In genomic region chr15:78930577-78931388, GRCh38 we compare ENCODE assay signal across 11 cellular contexts. TPM values are rescaled to one million over a fixed set of nuclear protein-coding genes. Genes with fewer than 3 reads are reported as not detected.
DNase-seq lines count a peak whose midpoint lies in the region; ATAC-seq and TF ChIP-seq lines count a peak whose summit lies in the region.
"Had no signal": no experiment of that assay in that cellular context is flagged by ENCODE, and none has a peak within 500 bp of the region (broad histone marks: within the 10 kb centered on the region; RNA-seq: fewer than 3 reads in every experiment).

No MANE protein-coding gene starts in this region.

- no peak for TF ChIP-seq CTCF in adrenal gland (IDR thresholded peaks at IDR 0.05)

- H3K27ac Mint-ChIP-seq in stimulated activated naive CD8-positive, alpha-beta T cell treated with anti-CD3 and anti-CD28 coated beads, Interleukin-15, amount 100 ng/mL, for 72 hours, result no peak overlapping the region
- H3K27ac Mint-ChIP-seq in naive thymus-derived CD4-positive, alpha-beta T cell, result peak overlapping the region in 1 of 9 donors; percentile 74
- H3K27ac Mint-ChIP-seq: stimulated activated naive CD8-positive, alpha-beta T cell treated with anti-CD3 and anti-CD28 coated beads, Interleukin-15, Interleukin-2, amounts not matched to agents 100 ng/mL and 50 ng/mL, for 24 hours had no signal

- CTCF ChIA-PET in naive thymus-derived CD4-positive, alpha-beta T cell (lab: Charles Lee), result no interaction called here

- peaks cover 1% of the 10 kb centered on the region for H3K4me1 Mint-ChIP-seq in stimulated activated naive CD8-positive, alpha-beta T cell treated with anti-CD3 and anti-CD28 coated beads, Interleukin-15, amount 100 ng/mL, for 72 hours
- peaks cover 0 to 11% (median 0%) of the 10 kb centered on the region in 7 donors for H3K4me1 Mint-ChIP-seq in naive thymus-derived CD4-positive, alpha-beta T cell

- peak; percentile 13 for ATAC-seq in stimulated activated naive CD8-positive, alpha-beta T cell treated with anti-CD3 and anti-CD28 coated beads, Interleukin-15, amount 100 ng/mL, for 72 hours
- ATAC-seq in stimulated activated naive CD8-positive, alpha-beta T cell treated with anti-CD3 and anti-CD28 coated beads, Interleukin-15, Interleukin-2, amounts not matched to agents 100 U/mL and 50 U/mL, for 24 hours, result no peak
- ATAC-seq in naive thymus-derived CD4-positive, alpha-beta T cell, result no peak
- no peak for ATAC-seq in GM21528 (IDR thresholded peaks at IDR 0.05; ENCODE audit: low FRiP score, unreplicated experiment)

- H3K36me3 ChIP-seq in adrenal gland (replicated peaks in 1 of 2), result peaks cover 0 to 28% of the 10 kb centered on the region in 2 donors
- no peaks in the 10 kb centered on the region for H3K36me3 ChIP-seq in naive thymus-derived CD4-positive, alpha-beta T cell (ENCODE audit: control insufficient read depth in 2 of 3, insufficient read depth in 3 of 3, low read length in 3 of 3)

- no peaks in the 10 kb centered on the region for H3K9me3 Mint-ChIP-seq in stimulated activated naive CD8-positive, alpha-beta T cell treated with anti-CD3 and anti-CD28 coated beads, Interleukin-15, amount 100 ng/mL, for 72 hours
- no peaks in the 10 kb centered on the region for H3K9me3 Mint-ChIP-seq in naive thymus-derived CD4-positive, alpha-beta T cell
- H3K9me3 Mint-ChIP-seq: stimulated activated naive CD8-positive, alpha-beta T cell treated with anti-CD3 and anti-CD28 coated beads, Interleukin-15, Interleukin-2, amounts not matched to agents 100 ng/mL and 50 ng/mL, for 24 hours had no signal

- H3K4me3 Mint-ChIP-seq in stimulated activated naive CD8-positive, alpha-beta T cell treated with anti-CD3 and anti-CD28 coated beads, Interleukin-15, amount 100 ng/mL, for 72 hours, result no peak overlapping the region
- no peak overlapping the region for H3K4me3 Mint-ChIP-seq in naive thymus-derived CD4-positive, alpha-beta T cell
- H3K4me3 Mint-ChIP-seq: stimulated activated naive CD8-positive, alpha-beta T cell treated with anti-CD3 and anti-CD28 coated beads, Interleukin-15, Interleukin-2, amounts not matched to agents 100 ng/mL and 50 ng/mL, for 24 hours had no signal

- 56 to 63% (median 60%) methylated on average over 11 of the region's 11 CpGs for WGBS in adrenal gland, 4 donors

- intact Hi-C loops in adrenal gland (cut with DNase I), result no loop called here
- intact Hi-C loops in naive thymus-derived CD4-positive, alpha-beta T cell (cut with micrococcal nuclease), result no loop called here

- peak overlapping the region in 4 of 5 donors; percentile 41 to 93 (median 70) for H3K27ac ChIP-seq in adrenal gland
- H3K27ac ChIP-seq in naive thymus-derived CD4-positive, alpha-beta T cell (ENCODE audit: low read depth, low read length), result no peak overlapping the region

- H3K36me3 Mint-ChIP-seq in naive thymus-derived CD4-positive, alpha-beta T cell, result peaks cover 0 to 14% (median 3%) of the 10 kb centered on the region in 5 donors

- H3K4me1 ChIP-seq in adrenal gland (replicated peaks in 1 of 2), result peaks cover 7 to 25% of the 10 kb centered on the region in 2 donors
- no peaks in the 10 kb centered on the region for H3K4me1 ChIP-seq in naive thymus-derived CD4-positive, alpha-beta T cell (ENCODE audit: control insufficient read depth in 2 of 2, insufficient read depth in 2 of 2, low read length in 2 of 2)

- POLR2A ChIA-PET in naive thymus-derived CD4-positive, alpha-beta T cell (lab: Charles Lee), result no interaction called here

- H3K9me3 ChIP-seq in adrenal gland (replicated peaks in 1 of 3), result no peaks in the 10 kb centered on the region
- H3K9me3 ChIP-seq in naive thymus-derived CD4-positive, alpha-beta T cell (ENCODE audit: control insufficient read depth in 2 of 3, low read length in 3 of 3), result no peaks in the 10 kb centered on the region

- H3K4me3 ChIP-seq in adrenal gland, result no peak overlapping the region
- H3K4me3 ChIP-seq in naive thymus-derived CD4-positive, alpha-beta T cell (ENCODE audit: low read length), result no peak overlapping the region

- H3K27me3 ChIP-seq in adrenal gland, result no peaks in the 10 kb centered on the region
- no peaks in the 10 kb centered on the region for H3K27me3 ChIP-seq in naive thymus-derived CD4-positive, alpha-beta T cell (ENCODE audit: control insufficient read depth in 2 of 2, insufficient read depth in 2 of 2, low read length in 2 of 2)

- peak in 1 of 2 donors; percentile 31 for TF ChIP-seq POLR2A in adrenal gland (IDR thresholded peaks at IDR 0.05)

- no peak for DNase-seq in stimulated activated naive CD8-positive, alpha-beta T cell treated with anti-CD3 and anti-CD28 coated beads, Interleukin-15, amount 100 ng/mL, for 72 hours
- DNase-seq in stimulated activated naive CD8-positive, alpha-beta T cell treated with anti-CD3 and anti-CD28 coated beads, Interleukin-15, Interleukin-2, amounts not matched to agents 100 U/mL and 50 U/mL, for 24 hours, result no peak
- DNase-seq in adrenal gland, result peak; percentile 83 to 93 (median 90)
- DNase-seq in kidney tubule cell (ENCODE audit: low spot score), result peak; percentile 96
- DNase-seq in midbrain (lab: John Stamatoyannopoulos, UW), result no peak
- no peak for DNase-seq in naive thymus-derived CD4-positive, alpha-beta T cell
- DNase-seq in OCI-M1 (lab: John Stamatoyannopoulos, UW), result no peak
- DNase-seq: activated naive CD4-positive, alpha-beta T cell; DMS53 had no signal

- H3K27me3 Mint-ChIP-seq in stimulated activated naive CD8-positive, alpha-beta T cell treated with anti-CD3 and anti-CD28 coated beads, Interleukin-15, amount 100 ng/mL, for 72 hours, result peaks cover 20% of the 10 kb centered on the region
- H3K27me3 Mint-ChIP-seq in naive thymus-derived CD4-positive, alpha-beta T cell, result peaks cover 0 to 4% (median 0%) of the 10 kb centered on the region in 5 donors
- H3K27me3 Mint-ChIP-seq: stimulated activated naive CD8-positive, alpha-beta T cell treated with anti-CD3 and anti-CD28 coated beads, Interleukin-15, Interleukin-2, amounts not matched to agents 100 ng/mL and 50 ng/mL, for 24 hours had no signal

RNA-seq across cellular contexts. Expression of gene CTSH, which starts 14.1 kb away (rescaled TPM):
- 100 to 1,000 TPM in 7 of 8 donors, 10 to 100 TPM in 1; 74.6 to 303 (median 155) TPM for total RNA-seq in adrenal gland
- polyA plus RNA-seq in adrenal gland, result 100 to 1,000 TPM in 1 of 3 donors, 10 to 100 TPM in 2; 71.2 to 156 (median 89.7) TPM
- 10 to 100 TPM in 3 of 5 experiments, 1 to 10 TPM in 2; 8.4 to 98.4 (median 10.4) TPM for total RNA-seq in naive thymus-derived CD4-positive, alpha-beta T cell
- polyA plus RNA-seq in naive thymus-derived CD4-positive, alpha-beta T cell, result 10 to 100 TPM; 11.4 to 12.2 TPM

RNA-seq across cellular contexts. Expression of gene MORF4L1, which starts 58.1 kb away (rescaled TPM):
- total RNA-seq in adrenal gland, result 100 to 1,000 TPM; 190 to 389 (median 342) TPM
- polyA plus RNA-seq in adrenal gland, result 100 to 1,000 TPM in 2 of 3 donors, 10 to 100 TPM in 1; 99.8 to 935 (median 228) TPM
- total RNA-seq in naive thymus-derived CD4-positive, alpha-beta T cell, result 100 to 1,000 TPM; 246 to 405 (median 264) TPM
- 100 to 1,000 TPM; 320 to 394 TPM for polyA plus RNA-seq in naive thymus-derived CD4-positive, alpha-beta T cell

Comparison
In these comparisons a context has a peak if more than half of its experiments do, and no peak if none do; other contexts are left out.
1. DNase-seq: peak in adrenal gland (7 of 7) and kidney tubule cell (single experiment); none in stimulated activated naive CD8-positive, alpha-beta T cell treated with anti-CD3 and anti-CD28 coated beads, Interleukin-15, amount 100 ng/mL, for 72 hours (0 of 2), stimulated activated naive CD8-positive, alpha-beta T cell treated with anti-CD3 and anti-CD28 coated beads, Interleukin-15, Interleukin-2, amounts not matched to agents 100 U/mL and 50 U/mL, for 24 hours (single experiment), midbrain (single experiment), naive thymus-derived CD4-positive, alpha-beta T cell (0 of 9) and OCI-M1 (single experiment).